Comparison of ENCODE assay signal across 9 cellular contexts in genomic region chr11:121534131-121535093, GRCh38.
DNase-seq lines count a peak whose midpoint lies in the region; ATAC-seq lines count a peak whose summit lies in the region.
"Had no signal": no experiment of that assay in that cellular context is flagged by ENCODE, and none has a peak within 500 bp of the region (broad histone marks: within the 10 kb centered on the region; RNA-seq: fewer than 3 reads in every experiment).

No MANE protein-coding gene starts in this region.

- peak; percentile 33 to 49 for ATAC-seq in stimulated activated naive B cell treated with anti-CD40 and anti-IgM and Interleukin-4, amounts not matched to agents 10 μg/mL and 1 μg/mL and 100 μg/mL, for 72 hours (replicated peaks)
- no peak for ATAC-seq in GM18868 (IDR thresholded peaks at IDR 0.05; ENCODE audit: unreplicated experiment)

- H3K9me3 Mint-ChIP-seq in stimulated activated naive B cell treated with anti-CD40 and anti-IgM and Interleukin-4, amounts not matched to agents 10 μg/mL and 1 μg/mL and 100 μg/mL, for 72 hours = peaks cover 7 to 9% of the 10 kb centered on the region in 2 donors

- no peak overlapping the region for H3K4me3 Mint-ChIP-seq in stimulated activated naive B cell treated with anti-CD40 and anti-IgM and Interleukin-4, amounts not matched to agents 10 μg/mL and 1 μg/mL and 100 μg/mL, for 72 hours
- H3K4me3 Mint-ChIP-seq: B cell had no signal

- H3K27ac Mint-ChIP-seq in stimulated activated naive B cell treated with anti-CD40 and anti-IgM and Interleukin-4, amounts not matched to agents 10 μg/mL and 1 μg/mL and 100 μg/mL, for 72 hours = no peak overlapping the region
- H3K27ac Mint-ChIP-seq: B cell had no signal

- peaks cover 22 to 47% of the 10 kb centered on the region in 2 donors for H3K4me1 Mint-ChIP-seq in stimulated activated naive B cell treated with anti-CD40 and anti-IgM and Interleukin-4, amounts not matched to agents 10 μg/mL and 1 μg/mL and 100 μg/mL, for 72 hours

- no peaks in the 10 kb centered on the region for H3K27me3 Mint-ChIP-seq in stimulated activated naive B cell treated with anti-CD40 and anti-IgM and Interleukin-4, amounts not matched to agents 10 μg/mL and 1 μg/mL and 100 μg/mL, for 72 hours
- H3K27me3 Mint-ChIP-seq: B cell had no signal

- DNase-seq in NCI-H82 (lab: John Stamatoyannopoulos, UW) (peak; percentile 73), NCI-H82 treated with DMSO at 0.1 percent for 48 hours (lab: John Stamatoyannopoulos, UW; ENCODE audit: unreplicated experiment) (no peak), RPMI8226 (peak; percentile 4), fibroblast of the conjunctiva (ENCODE audit: low read depth) (peak; percentile 31), A172 (ENCODE audit: low spot score) (no peak)
- DNase-seq in stimulated activated naive B cell treated with anti-CD40 and anti-IgM and Interleukin-4, amounts not matched to agents 10 μg/mL and 1 μg/mL and 100 μg/mL, for 72 hours = no peak
- DNase-seq in activated effector memory CD4-positive, alpha-beta T cell treated with Interleukin-2 at 50 U/mL for 16 hours = no peak

- H3K36me3 Mint-ChIP-seq in stimulated activated naive B cell treated with anti-CD40 and anti-IgM and Interleukin-4, amounts not matched to agents 10 μg/mL and 1 μg/mL and 100 μg/mL, for 72 hours = peaks cover 31 to 50% of the 10 kb centered on the region in 2 donors

Comparison
In these comparisons a context has a peak if more than half of its experiments do, and no peak if none do; other contexts are left out.
1. DNase-seq: peak in NCI-H82 (single experiment), RPMI8226 (single experiment) and fibroblast of the conjunctiva (single experiment); none in NCI-H82 treated with DMSO at 0.1 percent for 48 hours (single experiment), stimulated activated naive B cell treated with anti-CD40 and anti-IgM and Interleukin-4, amounts not matched to agents 10 μg/mL and 1 μg/mL and 100 μg/mL, for 72 hours (single experiment), A172 (single experiment) and activated effector memory CD4-positive, alpha-beta T cell treated with Interleukin-2 at 50 U/mL for 16 hours (single experiment).